Comparison of ENCODE assay signal across 8 cellular contexts in the genomic region with DNA sequence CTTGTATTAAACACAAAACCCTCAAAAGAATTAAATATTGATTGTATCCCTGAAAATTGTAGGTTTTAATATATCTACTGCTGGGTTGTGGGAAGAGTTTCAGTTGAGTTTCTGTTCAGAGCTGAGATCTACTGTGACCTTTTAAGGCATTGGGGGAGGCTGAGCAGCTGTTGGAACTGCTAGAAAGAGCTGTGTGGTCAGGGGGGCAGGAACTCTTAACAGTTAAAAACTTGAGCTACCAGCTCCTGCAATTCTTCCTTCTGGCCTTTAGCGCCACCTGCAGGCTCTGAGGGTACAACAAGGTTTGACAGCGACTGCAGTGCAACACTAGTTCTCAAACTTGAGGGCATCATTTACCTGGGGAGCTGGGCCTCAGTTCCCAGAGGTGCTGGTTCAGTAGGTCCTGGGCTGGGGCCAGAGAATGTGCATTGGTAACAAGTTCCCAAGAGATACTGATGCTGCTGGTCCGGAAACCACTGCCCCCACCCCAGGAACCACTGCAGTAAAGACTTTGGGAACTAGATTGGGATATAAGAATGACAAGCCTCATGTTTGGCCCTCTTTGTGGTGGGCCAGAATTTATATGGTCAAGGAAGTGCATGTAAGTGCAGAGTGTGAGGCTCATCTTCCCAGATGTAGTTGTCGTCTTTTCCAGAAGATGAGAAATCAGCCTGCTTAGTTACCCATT. TPM values are rescaled to one million over a fixed set of nuclear protein-coding genes. Genes with fewer than 3 reads are reported as not detected.
DNase-seq lines count a peak whose midpoint lies in the region; FAIRE-seq and TF ChIP-seq lines count a peak whose summit lies in the region.

No MANE protein-coding gene starts in this region.

- CTCF ChIA-PET in RWPE1 (lab: Yijun Ruan, JAX): interaction anchor here (0.5 to 1.2 kb wide), 16 partner anchors 8 to 1110 kb away, joined by 3 to 5 read pairs (median 3); partner anchors contain the start of gene SPRYD7

- H3K4me1 Mint-ChIP-seq in activated T-helper 2 cell treated with anti-CD3 and anti-CD28 coated beads, Interferon-gamma antibody, Interleukin-2, Interleukin-4, amounts not matched to agents 10 μg/mL and 5 μg/mL and 100 μg/mL, durations not matched to agents 14 hours and 24 hours and 36 hours (ENCODE audit: low read depth): peaks cover 62% of the 10 kb centered on the region

- POLR2A ChIA-PET in RWPE1 (lab: Yijun Ruan, JAX; ENCODE audit: low non-redundant PET): interaction anchor here (0.6 kb wide), 1 partner anchor 20 kb away, joined by 3 read pairs; no protein-coding TSS in a partner anchor

- H3K4me1 ChIP-seq in neutrophil (ENCODE audit: control insufficient read depth in 1 of 2, insufficient read depth in 1 of 2, low read depth in 1 of 2, low read length in 1 of 2): peaks cover 57 to 64% of the 10 kb centered on the region in 2 experiments

- H3K36me3 Mint-ChIP-seq in activated T-helper 2 cell treated with anti-CD3 and anti-CD28 coated beads, Interferon-gamma antibody, Interleukin-2, Interleukin-4, amounts not matched to agents 10 μg/mL and 5 μg/mL and 100 μg/mL, durations not matched to agents 14 hours and 24 hours and 36 hours (ENCODE audit: low read depth): peaks cover 20% of the 10 kb centered on the region

- peak; percentile 36 for FAIRE-seq in H54 (lab: Jason Lieb, UNC)

- peak overlapping the region; percentile 93 for H3K4me3 Mint-ChIP-seq in activated T-helper 2 cell treated with anti-CD3 and anti-CD28 coated beads, Interferon-gamma antibody, Interleukin-2, Interleukin-4, amounts not matched to agents 10 μg/mL and 5 μg/mL and 100 μg/mL, durations not matched to agents 14 hours and 24 hours and 36 hours (ENCODE audit: low read depth)

- no peaks in the 10 kb centered on the region for H3K36me3 ChIP-seq in neutrophil

- no peaks in the 10 kb centered on the region for H3K27me3 ChIP-seq in neutrophil

- H3K27me3 Mint-ChIP-seq in activated T-helper 2 cell treated with anti-CD3 and anti-CD28 coated beads, Interferon-gamma antibody, Interleukin-2, Interleukin-4, amounts not matched to agents 10 μg/mL and 5 μg/mL and 100 μg/mL, durations not matched to agents 14 hours and 24 hours and 36 hours (ENCODE audit: low read depth): no peaks in the 10 kb centered on the region

- H3K9me3 ChIP-seq in neutrophil: no peaks in the 10 kb centered on the region

- intact Hi-C loops in activated T-helper 2 cell treated with anti-CD3 and anti-CD28 coated beads, Interferon-gamma antibody, Interleukin-2, Interleukin-4, amounts not matched to agents 10 μg/mL and 5 μg/mL and 100 μg/mL, durations not matched to agents 14 hours and 24 hours and 36 hours (cut with micrococcal nuclease): loop anchor here (1.0 to 10.0 kb wide), 16 partner anchors 19 to 1117 kb away; partner anchors contain the start of genes KPNA3, SPRYD7 and TRIM13

- H3K27ac Mint-ChIP-seq in activated T-helper 2 cell treated with anti-CD3 and anti-CD28 coated beads, Interferon-gamma antibody, Interleukin-2, Interleukin-4, amounts not matched to agents 10 μg/mL and 5 μg/mL and 100 μg/mL, durations not matched to agents 14 hours and 24 hours and 36 hours: peak overlapping the region; percentile 89

- peak overlapping the region; percentile 1 for H3K4me3 ChIP-seq in fibroblast of villous mesenchyme (ENCODE audit: low read depth, low read length)
- no peak overlapping the region for H3K4me3 ChIP-seq in neutrophil (ENCODE audit: low read depth in 1 of 2, low read length in 1 of 2)

- TF ChIP-seq POLR2A in H54 (IDR thresholded peaks at IDR 0.05; ENCODE audit: low read depth, low read length): no peak

- no peaks in the 10 kb centered on the region for H3K9me3 Mint-ChIP-seq in activated T-helper 2 cell treated with anti-CD3 and anti-CD28 coated beads, Interferon-gamma antibody, Interleukin-2, Interleukin-4, amounts not matched to agents 10 μg/mL and 5 μg/mL and 100 μg/mL, durations not matched to agents 14 hours and 24 hours and 36 hours

- TF ChIP-seq CTCF in RWPE1 (conservative IDR thresholded peaks at IDR 0.05; ENCODE audit: low read depth) (peak; percentile 89), fibroblast of villous mesenchyme (IDR thresholded peaks at IDR 0.05; ENCODE audit: insufficient read depth, low read depth, low read length) (peak; percentile 95), neutrophil (IDR thresholded peaks at IDR 0.05) (peak; percentile 87)

- DNase-seq in ELR (ENCODE audit: low read depth): peak; percentile 88
- DNase-seq in H54 (ENCODE audit: insufficient read length, low spot score): peak; percentile 27
- peak; percentile 77 for DNase-seq in LoVo (ENCODE audit: low spot score)
- peak; percentile 74 for DNase-seq in RWPE1 (ENCODE audit: low spot score)
- peak; percentile 88 for DNase-seq in activated T-helper 2 cell treated with anti-CD3 and anti-CD28 coated beads, Interferon-gamma antibody, Interleukin-2, Interleukin-4, amounts not matched to agents 10 μg/mL and 5 μg/mL and 100 μg/mL, durations not matched to agents 14 hours and 24 hours and 36 hours (ENCODE audit: low spot score)
- DNase-seq in fibroblast of villous mesenchyme (ENCODE audit: low read depth): peak; percentile 95
- DNase-seq in superior temporal gyrus (ENCODE audit: extremely low spot score): peak; percentile 93

- H3K27ac ChIP-seq in RWPE1 (no peak overlapping the region), neutrophil (peak overlapping the region; percentile 88)

RNA-seq across cellular contexts. Expression of gene RNASEH2B, which starts 2.5 kb away (rescaled TPM):
- 68.9 and 71.7 TPM in 2 replicates for total RNA-seq in activated T-helper 2 cell treated with anti-CD3 and anti-CD28 coated beads, Interferon-gamma antibody, Interleukin-2, Interleukin-4, amounts not matched to agents 10 μg/mL and 5 μg/mL and 100 μg/mL, durations not matched to agents 14 hours and 24 hours and 36 hours
- 33.5 and 33.7 TPM in 2 replicates for total RNA-seq in fibroblast of villous mesenchyme

Comparison
In these comparisons a context has a peak if more than half of its experiments do, and no peak if none do; other contexts are left out.
1. DNase-seq: peak in every context shown above with its lines; median percentile 95 in fibroblast of villous mesenchyme; 93 in superior temporal gyrus; 88 in ELR; 88 in activated T-helper 2 cell treated with anti-CD3 and anti-CD28 coated beads, Interferon-gamma antibody, Interleukin-2, Interleukin-4, amounts not matched to agents 10 μg/mL and 5 μg/mL and 100 μg/mL, durations not matched to agents 14 hours and 24 hours and 36 hours; 77 in LoVo; 74 in RWPE1; 27 in H54.